ENCODE assay signal across 8 cellular contexts in the genomic region with DNA sequence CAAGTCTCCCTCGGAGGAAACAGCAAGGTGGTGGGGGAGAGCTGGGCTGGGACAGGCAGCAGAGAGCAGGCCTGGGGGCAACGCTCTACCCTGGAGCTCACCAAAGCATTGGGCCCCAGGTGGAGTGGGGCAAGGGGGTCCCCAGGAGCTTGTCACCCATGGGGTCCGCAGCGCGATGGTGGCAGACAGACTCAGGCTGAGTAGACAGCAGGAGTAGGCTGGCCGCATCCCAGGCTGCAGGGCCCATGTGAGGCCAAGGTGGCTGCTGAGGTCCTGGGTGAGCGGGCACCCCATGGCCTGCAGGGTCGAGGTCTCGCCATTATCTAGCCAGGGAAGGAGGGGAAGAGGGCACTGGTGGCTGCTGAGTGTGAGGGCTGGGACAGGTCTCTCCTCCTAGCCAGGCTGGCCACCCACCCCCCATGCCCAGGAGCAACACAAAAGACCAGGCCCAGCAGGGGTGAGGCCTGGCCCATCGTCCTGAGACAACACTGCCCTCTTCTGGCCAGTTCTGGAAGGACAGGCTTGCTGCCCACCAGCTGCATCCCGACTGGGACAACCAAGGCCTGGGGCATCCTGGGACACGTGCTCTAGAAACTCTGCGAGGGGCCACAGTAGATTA. TPM values are rescaled to one million over a fixed set of nuclear protein-coding genes. Genes with fewer than 3 reads are reported as not detected.
DNase-seq lines count a peak whose midpoint lies in the region; ATAC-seq, FAIRE-seq and TF ChIP-seq lines count a peak whose summit lies in the region.

No MANE protein-coding gene starts in this region.

- WGBS in ovary, 3 donors = 63 to 94% (median 64%) methylated on average over 9 to 13 of the region's 13 CpGs
- 66% methylated on average over 12 of the region's 13 CpGs; no CpG with 5 or more reads in 1 of the 2 donors for WGBS in transverse colon (ENCODE audit: low coverage in 1 of 2), 2 donors

- ATAC-seq in GM21360 (IDR thresholded peaks at IDR 0.05; ENCODE audit: unreplicated experiment) = no peak

- H3K27me3 ChIP-seq in HL-60 (ENCODE audit: insufficient read depth, poor library complexity, severe bottlenecking) (no peaks in the 10 kb centered on the region), ovary (no peaks in the 10 kb centered on the region), transverse colon (no peaks in the 10 kb centered on the region)

- intact Hi-C loops in ovary (cut with DNase I) (loop anchor here (1.0 to 10.0 kb wide), 6 partner anchors 104 to 264 kb away; a partner anchor contains a TSS), transverse colon (cut with DNase I; ENCODE audit: low total_unique reads) (loop anchor here (2.0 kb wide), 1 partner anchor 168 kb away; no protein-coding TSS in a partner anchor)

- no peaks in the 10 kb centered on the region for H3K9me3 ChIP-seq in ovary
- no peaks in the 10 kb centered on the region for H3K9me3 ChIP-seq in transverse colon

- H3K36me3 ChIP-seq in ovary (no peaks in the 10 kb centered on the region), transverse colon (no peaks in the 10 kb centered on the region)

- TF ChIP-seq EP300 in ovary (IDR thresholded peaks at IDR 0.05) = no peak
- no peak for TF ChIP-seq EP300 in transverse colon (IDR thresholded peaks at IDR 0.05; ENCODE audit: low read depth)

- CTCF ChIA-PET in RWPE1 (lab: Yijun Ruan, JAX) = interaction anchor here (0.5 to 2.7 kb wide), 35 partner anchors 10 to 363 kb away, joined by 3 to 50 read pairs (median 3); a partner anchor contains a TSS

- POLR2A ChIA-PET in RWPE1 (lab: Yijun Ruan, JAX; ENCODE audit: low non-redundant PET) = no interaction called here

- no peak for FAIRE-seq in D721Med (lab: Jason Lieb, UNC)

- TF ChIP-seq POLR2A in ovary (IDR thresholded peaks at IDR 0.05) (no peak), transverse colon (IDR thresholded peaks at IDR 0.05) (no peak)

- H3K27ac ChIP-seq in HL-60 (replicated peaks) (no peak overlapping the region; the same call in 1 of the 2 replicates), RWPE1 (no peak overlapping the region), ovary (no peak overlapping the region), transverse colon (no peak overlapping the region)

- TF ChIP-seq CTCF in D721Med (IDR thresholded peaks at IDR 0.05; ENCODE audit: insufficient read depth, missing control alignments) (peak; percentile 94), HL-60 (IDR thresholded peaks at IDR 0.05; ENCODE audit: insufficient read depth, low read length) (peak; percentile 84), RWPE1 (conservative IDR thresholded peaks at IDR 0.05; ENCODE audit: low read depth) (peak; percentile 89), foreskin fibroblast (IDR thresholded peaks at IDR 0.05; ENCODE audit: low read depth, low read length) (peak; percentile 75), ovary (IDR thresholded peaks at IDR 0.05) (peak; percentile 66 to 87 (median 84)), transverse colon (IDR thresholded peaks at IDR 0.05) (peak; percentile 93 to 97 (median 96))

- H3K4me3 ChIP-seq in HL-60 (replicated peaks; ENCODE audit: insufficient read depth, low read length) (no peak overlapping the region), foreskin fibroblast (ENCODE audit: low read depth in 1 of 2, low read length in 2 of 2) (no peak overlapping the region), ovary (no peak overlapping the region), transverse colon (no peak overlapping the region)

- H3K4me1 ChIP-seq in ovary (ENCODE audit: insufficient read depth) (no peaks in the 10 kb centered on the region), transverse colon (peaks cover 0 to 10% (median 4%) of the 10 kb centered on the region in 4 donors)

- in situ Hi-C loops in transverse colon (cut with MboI; ENCODE audit: low pct_ligation_motif_present in 1 of 4, low pct_unique_long_range_greater_than_20kb in 1 of 4, low sequenced_read_pairs in 3 of 4) = loop anchor here (5.0 kb wide), 1 partner anchor 169 kb away; no protein-coding TSS in a partner anchor

- DNase-seq in D721Med (ENCODE audit: insufficient read length, low spot score) (peak; percentile 94), HL-60 (ENCODE audit: low read depth in 1 of 2, low spot score in 1 of 2) (peak; percentile 53 to 82), RWPE1 (ENCODE audit: low spot score) (peak; percentile 66), foreskin fibroblast (peak; percentile 35 to 77), ovary (peak; percentile 56 to 80 (median 78)), transverse colon (peak; percentile 82)
- DNase-seq in activated T-helper 1 cell treated with anti-CD3 and anti-CD28 coated beads, Interleukin-2, amount 50 U/mL, for 16 hours (ENCODE audit: low read depth in 1 of 2, low spot score in 1 of 2) = peak; percentile 54 to 71

RNA-seq across cellular contexts. Expression of a gene that starts 33.1 kb away (rescaled TPM):
- total RNA-seq in ovary (10 to 100 TPM in 4 of 7 donors, 1 to 10 TPM in 3; 7.3 to 54.6 (median 12.0) TPM), transverse colon (10 to 100 TPM; 22.4 to 66.7 (median 46.9) TPM)
- polyA plus RNA-seq in ovary = 10 to 100 TPM in 1 of 2 donors, 1 to 10 TPM in 1; 5.6 to 12.1 TPM
